Comparison of ENCODE assay signal across 12 cellular contexts in genomic region chr4:100981447-100982204, GRCh38.
A peak's percentile ranks its signal among the peaks of the same experiment; 100 is the strongest.
DNase-seq lines count a peak whose midpoint lies in the region; ATAC-seq and TF ChIP-seq lines count a peak whose summit lies in the region.
"Had no signal": no experiment of that assay in that cellular context is flagged by ENCODE, and none has a peak within 500 bp of the region (broad histone marks: within the 10 kb centered on the region; RNA-seq: fewer than 3 reads in every experiment).

No MANE protein-coding gene starts in this region.

- no peaks in the 10 kb centered on the region for H3K27me3 Mint-ChIP-seq in stimulated activated naive B cell treated with anti-CD40 and anti-IgM and Interleukin-4, amounts not matched to agents 10 μg/mL and 1 μg/mL and 100 μg/mL, for 72 hours
- no peaks in the 10 kb centered on the region for H3K27me3 Mint-ChIP-seq in osteocyte (ENCODE audit: unreplicated experiment)

- DNase-seq in HCT116 (ENCODE audit: low read depth, low spot score) (no peak), SKM-1 treated with dmso at 0.1 percent for 144 hours (lab: John Stamatoyannopoulos, UW; ENCODE audit: unreplicated experiment) (peak; percentile 91), fibroblast of the conjunctiva (ENCODE audit: low read depth) (peak; percentile 30), osteocyte (ENCODE audit: extremely low spot score, unreplicated experiment) (no peak), ACHN (no peak)
- DNase-seq in stimulated activated naive B cell treated with anti-CD40 and anti-IgM and Interleukin-4, amounts not matched to agents 10 μg/mL and 1 μg/mL and 100 μg/mL, for 72 hours, result no peak
- DNase-seq: activated naive CD4-positive, alpha-beta T cell treated with anti-CD3 and anti-CD28 coated beads, Interleukin-2, amount 50 U/mL, for 16 hours; NCI-H1048 had no signal

- no peaks in the 10 kb centered on the region for H3K9me3 ChIP-seq in HCT116 (ENCODE audit: control insufficient read depth in 1 of 2, insufficient read depth in 1 of 2, low read depth in 1 of 2, low read length in 2 of 2)
- H3K9me3 ChIP-seq: suprapubic skin had no signal

- no peaks in the 10 kb centered on the region for H3K9me3 Mint-ChIP-seq in stimulated activated naive B cell treated with anti-CD40 and anti-IgM and Interleukin-4, amounts not matched to agents 10 μg/mL and 1 μg/mL and 100 μg/mL, for 72 hours
- peaks cover 4% of the 10 kb centered on the region for H3K9me3 Mint-ChIP-seq in osteocyte (ENCODE audit: unreplicated experiment)

- H3K4me1 ChIP-seq in HCT116 (ENCODE audit: control insufficient read depth in 1 of 2, insufficient read depth in 2 of 2, low read length in 2 of 2), result peaks cover 0 to 13% of the 10 kb centered on the region in 2 experiments; a peak in 2 of 4 replicates

- CTCF ChIA-PET in HCT116 (lab: Charles Lee), result no interaction called here

- no peaks in the 10 kb centered on the region for H3K27me3 ChIP-seq in HCT116 (ENCODE audit: insufficient read depth, low read length)
- H3K27me3 ChIP-seq: suprapubic skin had no signal

- no peak overlapping the region for H3K4me3 ChIP-seq in HCT116 (replicated peaks in 1 of 2; ENCODE audit: low read depth in 1 of 2, low read length in 2 of 2)
- H3K4me3 ChIP-seq: suprapubic skin had no signal

- H3K27ac Mint-ChIP-seq in stimulated activated naive B cell treated with anti-CD40 and anti-IgM and Interleukin-4, amounts not matched to agents 10 μg/mL and 1 μg/mL and 100 μg/mL, for 72 hours, result no peak overlapping the region
- H3K27ac Mint-ChIP-seq in osteocyte (ENCODE audit: unreplicated experiment), result no peak overlapping the region

- H3K4me3 Mint-ChIP-seq in stimulated activated naive B cell treated with anti-CD40 and anti-IgM and Interleukin-4, amounts not matched to agents 10 μg/mL and 1 μg/mL and 100 μg/mL, for 72 hours, result no peak overlapping the region
- H3K4me3 Mint-ChIP-seq in osteocyte (ENCODE audit: unreplicated experiment), result no peak overlapping the region

- peaks cover 6% of the 10 kb centered on the region; the same call in 1 of the 2 replicates for H3K9me2 ChIP-seq in HCT116 (ENCODE audit: insufficient read depth)

- H3K27ac ChIP-seq in HCT116 (ENCODE audit: low read depth, low read length), result no peak overlapping the region
- H3K27ac ChIP-seq: epithelial cell of prostate, suprapubic skin had no signal

- H2AFZ ChIP-seq in HCT116 (ENCODE audit: low read depth, low read length, poor library complexity, severe bottlenecking), result peak overlapping the region; percentile 20

- POLR2A ChIA-PET in HCT116 (lab: Charles Lee), result no interaction called here

- TF ChIP-seq CTCF in HCT116 (IDR thresholded peaks at IDR 0.05 in 2 of 3, conservative IDR thresholded peaks at IDR 0.05 in 1 of 3; ENCODE audit: borderline replicate concordance in 1 of 3, insufficient read depth in 1 of 3, low read depth in 2 of 3, low read length in 2 of 3) (no peak), osteocyte (IDR thresholded peaks at IDR 0.05) (no peak)

- RAD21 ChIA-PET in HCT116 (lab: Charles Lee; ENCODE audit: low non-redundant PET in 1 of 2, low total read pairs in 2 of 2, uncharacterized antibody in 2 of 2, unreplicated experiment in 2 of 2), result no interaction called here

- no peaks in the 10 kb centered on the region for H3K36me3 Mint-ChIP-seq in stimulated activated naive B cell treated with anti-CD40 and anti-IgM and Interleukin-4, amounts not matched to agents 10 μg/mL and 1 μg/mL and 100 μg/mL, for 72 hours
- H3K36me3 Mint-ChIP-seq in osteocyte (ENCODE audit: unreplicated experiment), result no peaks in the 10 kb centered on the region

- TF ChIP-seq RAD21 in HCT116 (IDR thresholded peaks at IDR 0.05; ENCODE audit: low read depth), result no peak

- no peak overlapping the region for H3K4me2 ChIP-seq in HCT116 (ENCODE audit: low read length)

- no peaks in the 10 kb centered on the region for H3K79me2 ChIP-seq in HCT116 (ENCODE audit: insufficient read depth, low read length)

- intact Hi-C loops in HCT116 (cut with micrococcal nuclease), result no loop called here

- ATAC-seq in HCT116, result no peak
- ATAC-seq in stimulated activated naive B cell treated with anti-CD40 and anti-IgM and Interleukin-4, amounts not matched to agents 10 μg/mL and 1 μg/mL and 100 μg/mL, for 72 hours (replicated peaks), result peak; percentile 49 to 56
- no peak for ATAC-seq in GM19397 (IDR thresholded peaks at IDR 0.05; ENCODE audit: unreplicated experiment)
- ATAC-seq: Panc1 had no signal

- no peak for TF ChIP-seq POLR2A in HCT116 (IDR thresholded peaks at IDR 0.05; ENCODE audit: borderline replicate concordance, extremely low read depth, insufficient read depth, insufficient read length)

- H4K20me1 ChIP-seq in HCT116 (ENCODE audit: insufficient read depth), result no peaks in the 10 kb centered on the region

- no peaks in the 10 kb centered on the region for H3K36me3 ChIP-seq in HCT116 (ENCODE audit: control insufficient read depth in 1 of 2, insufficient read depth in 2 of 2, low read length in 2 of 2)
- H3K36me3 ChIP-seq: suprapubic skin had no signal

- H3K9ac ChIP-seq in HCT116 (ENCODE audit: low read length), result no peak overlapping the region

- in situ Hi-C loops in ACHN (cut with HindIII; ENCODE audit: low pct_ligation_motif_present, low pct_unique_long_range_greater_than_20kb, low sequenced_read_pairs), result no loop called here

- no TSS peak for BruUV-seq in HCT116 (replicated peaks; lab: Mats Ljungman, UMichigan)

- peaks cover 7% of the 10 kb centered on the region in 2 donors for H3K4me1 Mint-ChIP-seq in stimulated activated naive B cell treated with anti-CD40 and anti-IgM and Interleukin-4, amounts not matched to agents 10 μg/mL and 1 μg/mL and 100 μg/mL, for 72 hours
- peaks cover 43% of the 10 kb centered on the region for H3K4me1 Mint-ChIP-seq in osteocyte (ENCODE audit: unreplicated experiment)

TF ChIP-seq in HCT116, 20 proteins besides CTCF, POLR2A, EP300 and RAD21:
- TF ChIP-seq SRF (IDR thresholded peaks at IDR 0.05; ENCODE audit: low read depth) (no peak), SIN3A (IDR thresholded peaks at IDR 0.05; ENCODE audit: low read depth) (no peak), ELF1 (IDR thresholded peaks at IDR 0.05; ENCODE audit: borderline replicate concordance, low read depth) (no peak), POLR2AphosphoS5 (IDR thresholded peaks at IDR 0.05; ENCODE audit: low read depth, low read length) (no peak), ZNF274 (IDR thresholded peaks at IDR 0.05; ENCODE audit: low read depth, low read length) (no peak), EZH2 (IDR thresholded peaks at IDR 0.05) (no peak), REST (IDR thresholded peaks at IDR 0.05; ENCODE audit: low read depth) (no peak)

Comparison
In these comparisons a context has a peak if more than half of its experiments do, and no peak if none do; other contexts are left out.
1. ATAC-seq: peak in stimulated activated naive B cell treated with anti-CD40 and anti-IgM and Interleukin-4, amounts not matched to agents 10 μg/mL and 1 μg/mL and 100 μg/mL, for 72 hours (2 of 2); none in HCT116 (single experiment) and GM19397 (single experiment).
2. DNase-seq: peak in SKM-1 treated with dmso at 0.1 percent for 144 hours (single experiment) and fibroblast of the conjunctiva (single experiment); none in HCT116 (single experiment), stimulated activated naive B cell treated with anti-CD40 and anti-IgM and Interleukin-4, amounts not matched to agents 10 μg/mL and 1 μg/mL and 100 μg/mL, for 72 hours (single experiment), osteocyte (single experiment) and ACHN (single experiment).